Comparison of ENCODE assay signal across 29 cellular contexts in the genomic region with DNA sequence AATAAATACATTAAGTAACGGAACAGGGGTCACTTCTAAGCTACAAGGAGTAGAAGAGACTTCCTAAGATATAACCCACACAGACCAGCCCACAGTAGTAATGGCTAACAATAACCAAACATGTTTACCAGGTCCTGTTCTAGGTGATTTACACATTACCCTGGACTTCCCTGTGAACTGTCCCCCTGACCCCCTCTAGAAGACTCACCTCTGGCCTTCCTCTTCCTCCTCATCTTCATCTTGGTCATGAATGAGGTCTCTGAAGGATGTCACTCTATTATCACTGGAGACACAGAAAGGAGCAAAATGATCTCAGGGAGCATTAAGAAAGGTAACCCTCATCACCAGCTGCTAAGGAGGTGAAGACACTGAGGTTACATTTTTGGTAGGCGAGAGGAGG.
"Had no signal": no experiment of that assay in that cellular context is flagged by ENCODE, and none has a peak within 500 bp of the region (broad histone marks: within the 10 kb centered on the region; RNA-seq: fewer than 3 reads in every experiment).

No MANE protein-coding gene starts in this region.

- H3K36me3 ChIP-seq: uterus had no signal

- H3K27ac Mint-ChIP-seq: stimulated activated effector memory CD8-positive, alpha-beta T cell treated with anti-CD3 and anti-CD28 coated beads, Interleukin-12 subunit alpha, Interleukin-12 subunit beta, amount 100 ng/mL, for 72 hours; stimulated activated memory B cell treated with anti-CD40 and anti-IgM and Interleukin-4, amounts not matched to agents 10 μg/mL and 1 μg/mL and 100 μg/mL, for 72 hours; stimulated activated naive B cell treated with anti-CD40 and anti-IgM and Interleukin-4, amounts not matched to agents 10 μg/mL and 1 μg/mL and 100 μg/mL, for 72 hours; stimulated activated naive CD8-positive, alpha-beta T cell treated with anti-CD3 and anti-CD28 coated beads, Interleukin-15, amount 100 ng/mL, for 72 hours; stimulated activated naive CD8-positive, alpha-beta T cell treated with anti-CD3 and anti-CD28 coated beads, Interleukin-15, Interleukin-2, amounts not matched to agents 100 ng/mL and 50 ng/mL, for 24 hours; type B pancreatic cell had no signal

- FAIRE-seq: urothelium cell line had no signal

- H3K9me3 Mint-ChIP-seq: stimulated activated effector memory CD8-positive, alpha-beta T cell treated with anti-CD3 and anti-CD28 coated beads, Interleukin-12 subunit alpha, Interleukin-12 subunit beta, amount 100 ng/mL, for 72 hours; stimulated activated memory B cell treated with anti-CD40 and anti-IgM and Interleukin-4, amounts not matched to agents 10 μg/mL and 1 μg/mL and 100 μg/mL, for 72 hours; stimulated activated naive B cell treated with anti-CD40 and anti-IgM and Interleukin-4, amounts not matched to agents 10 μg/mL and 1 μg/mL and 100 μg/mL, for 72 hours; stimulated activated naive CD8-positive, alpha-beta T cell treated with anti-CD3 and anti-CD28 coated beads, Interleukin-15, amount 100 ng/mL, for 72 hours; stimulated activated naive CD8-positive, alpha-beta T cell treated with anti-CD3 and anti-CD28 coated beads, Interleukin-15, Interleukin-2, amounts not matched to agents 100 ng/mL and 50 ng/mL, for 24 hours; type B pancreatic cell had no signal

- H3K27me3 ChIP-seq: stomach, suprapubic skin, testis, thyroid gland, tibial artery, tibial nerve, transverse colon, upper lobe of left lung, upper lobe of right lung, uterus, vagina had no signal

- H3K4me3 ChIP-seq: stomach, suprapubic skin, testis, thoracic aorta, thyroid gland, tibial artery, tibial nerve, transverse colon, upper lobe of left lung, upper lobe of right lung, uterus, vagina had no signal

- H3K27ac ChIP-seq: stomach, suprapubic skin, testis, thoracic aorta, thyroid gland, tibial artery, tibial nerve, transverse colon, upper lobe of left lung, upper lobe of right lung, uterus, vagina had no signal

- H3K4me1 ChIP-seq: testis, thyroid gland, transverse colon, upper lobe of right lung, uterus, vagina had no signal

- ATAC-seq: stimulated activated effector memory CD8-positive, alpha-beta T cell treated with anti-CD3 and anti-CD28 coated beads, Interleukin-12 subunit alpha, Interleukin-12 subunit beta, amount 100 ng/mL, for 72 hours; stimulated activated memory B cell treated with anti-CD40 and anti-IgM and Interleukin-4, amounts not matched to agents 10 μg/mL and 1 μg/mL and 100 μg/mL, for 72 hours; stimulated activated naive B cell treated with anti-CD40 and anti-IgM and Interleukin-4, amounts not matched to agents 10 μg/mL and 1 μg/mL and 100 μg/mL, for 72 hours; stimulated activated naive CD8-positive, alpha-beta T cell treated with anti-CD3 and anti-CD28 coated beads, Interleukin-15, amount 100 ng/mL, for 72 hours; stimulated activated naive CD8-positive, alpha-beta T cell treated with anti-CD3 and anti-CD28 coated beads, Interleukin-15, Interleukin-2, amounts not matched to agents 100 U/mL and 50 U/mL, for 24 hours; upper lobe of right lung had no signal

- DNase-seq: stimulated activated CD4-positive, alpha-beta T cell treated with anti-CD3 and anti-CD28 coated beads, Interleukin-2, amount 100 ng/mL, for 48 hours; stimulated activated CD4-positive, alpha-beta T cell treated with anti-CD3 and anti-CD28 coated beads, Interleukin-4, amount 100 ng/mL, for 1 hour; stimulated activated CD4-positive, alpha-beta T cell treated with anti-CD3 and anti-CD28 coated beads, Interleukin-4, amount 100 ng/mL, for 24 hours; stimulated activated CD4-positive, alpha-beta T cell treated with anti-CD3 and anti-CD28 coated beads, Interleukin-4, amount 100 ng/mL, for 4 hours; stimulated activated CD8-positive, alpha-beta memory T cell treated with anti-CD3 and anti-CD28 coated beads, Interleukin-4, amount 100 ng/mL, for 48 hours; stimulated activated naive B cell treated with anti-CD40 and anti-IgM and Interleukin-4, amounts not matched to agents 10 μg/mL and 1 μg/mL and 100 μg/mL, for 72 hours; stimulated activated naive CD4-positive, alpha-beta T cell; stimulated activated naive CD4-positive, alpha-beta T cell treated with Interleukin-2 at 50 U/mL for 16 hours; stimulated activated naive CD8-positive, alpha-beta T cell treated with anti-CD3 and anti-CD28 coated beads, Interleukin-15, amount 100 ng/mL, for 72 hours; stimulated activated naive CD8-positive, alpha-beta T cell treated with anti-CD3 and anti-CD28 coated beads, Interleukin-15, Interleukin-2, amounts not matched to agents 100 U/mL and 50 U/mL, for 24 hours; stomach; substantia nigra; testis; thyroid gland; tibial artery; transverse colon; trophoblast cell; upper lobe of left lung; upper lobe of right lung; uterus had no signal

- H3K27me3 Mint-ChIP-seq: stimulated activated memory B cell treated with anti-CD40 and anti-IgM and Interleukin-4, amounts not matched to agents 10 μg/mL and 1 μg/mL and 100 μg/mL, for 72 hours; stimulated activated naive B cell treated with anti-CD40 and anti-IgM and Interleukin-4, amounts not matched to agents 10 μg/mL and 1 μg/mL and 100 μg/mL, for 72 hours; stimulated activated naive CD8-positive, alpha-beta T cell treated with anti-CD3 and anti-CD28 coated beads, Interleukin-15, amount 100 ng/mL, for 72 hours; stimulated activated naive CD8-positive, alpha-beta T cell treated with anti-CD3 and anti-CD28 coated beads, Interleukin-15, Interleukin-2, amounts not matched to agents 100 ng/mL and 50 ng/mL, for 24 hours; type B pancreatic cell had no signal

- H3K9me3 ChIP-seq: stomach, suprapubic skin, testis, thoracic aorta, thyroid gland, tibial artery, tibial nerve, transverse colon, upper lobe of left lung, upper lobe of right lung, uterus, vagina had no signal

- H3K4me3 Mint-ChIP-seq: stimulated activated effector memory CD8-positive, alpha-beta T cell treated with anti-CD3 and anti-CD28 coated beads, Interleukin-12 subunit alpha, Interleukin-12 subunit beta, amount 100 ng/mL, for 72 hours; stimulated activated memory B cell treated with anti-CD40 and anti-IgM and Interleukin-4, amounts not matched to agents 10 μg/mL and 1 μg/mL and 100 μg/mL, for 72 hours; stimulated activated naive B cell treated with anti-CD40 and anti-IgM and Interleukin-4, amounts not matched to agents 10 μg/mL and 1 μg/mL and 100 μg/mL, for 72 hours; stimulated activated naive CD8-positive, alpha-beta T cell treated with anti-CD3 and anti-CD28 coated beads, Interleukin-15, amount 100 ng/mL, for 72 hours; stimulated activated naive CD8-positive, alpha-beta T cell treated with anti-CD3 and anti-CD28 coated beads, Interleukin-15, Interleukin-2, amounts not matched to agents 100 ng/mL and 50 ng/mL, for 24 hours; type B pancreatic cell had no signal
